17 cellular contexts compared by ENCODE assay signal in the genomic region with DNA sequence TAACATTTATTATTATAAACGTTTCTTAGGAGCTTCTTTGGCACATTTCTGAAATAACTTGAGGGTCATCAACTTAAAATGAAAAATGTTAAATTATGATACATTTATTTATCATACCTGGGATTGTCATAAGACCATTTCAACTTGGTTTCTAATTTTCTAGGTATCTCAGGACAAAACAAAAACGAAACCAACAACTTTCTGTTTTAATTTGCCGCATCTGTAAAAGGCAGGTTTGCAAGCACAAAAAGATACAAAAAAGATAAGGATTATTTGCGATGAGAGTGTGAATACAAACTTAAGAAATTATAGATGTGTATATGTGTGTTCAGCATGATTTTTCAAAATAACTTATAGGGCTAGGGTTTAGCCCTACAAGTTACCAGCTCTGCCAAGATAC.
DNase-seq lines count a peak whose midpoint lies in the region; ATAC-seq lines count a peak whose summit lies in the region.
"Had no signal": no experiment of that assay in that cellular context is flagged by ENCODE, and none has a peak within 500 bp of the region (broad histone marks: within the 10 kb centered on the region; RNA-seq: fewer than 3 reads in every experiment).

No MANE protein-coding gene starts in this region.

- POLR2A ChIA-PET in CD8-positive, alpha-beta memory T cell (lab: Charles Lee), result interaction anchor here (1.0 kb wide), 1 partner anchor 445 kb away, joined by 4 read pairs; a partner anchor contains a TSS

- CTCF ChIA-PET in CD8-positive, alpha-beta memory T cell (lab: Charles Lee), result no interaction called here

- peak overlapping the region; percentile 93 to 98 (median 97) for H3K27ac Mint-ChIP-seq in CD8-positive, alpha-beta memory T cell
- peak overlapping the region; percentile 78 for H3K27ac Mint-ChIP-seq in activated T-helper 17 cell treated with anti-CD3 and anti-CD28 coated beads, Interleukin-2, amount 50 U/mL, for 72 hours
- H3K27ac Mint-ChIP-seq in memory B cell, result no peak overlapping the region

- no peaks in the 10 kb centered on the region for H3K36me3 ChIP-seq in CD8-positive, alpha-beta memory T cell (ENCODE audit: insufficient read depth, low read length)
- H3K36me3 ChIP-seq in KOPT-K1 (ENCODE audit: insufficient read depth, low read length), result no peaks in the 10 kb centered on the region
- H3K36me3 ChIP-seq: BE2C, heart right ventricle, sigmoid colon, tibial artery had no signal

- no peaks in the 10 kb centered on the region for H3K27me3 ChIP-seq in CD8-positive, alpha-beta memory T cell (ENCODE audit: insufficient read depth, low read length, poor library complexity, severe bottlenecking)
- H3K27me3 ChIP-seq: BE2C, heart right ventricle, sigmoid colon, tibial artery had no signal

- peaks cover 2 to 21% (median 3%) of the 10 kb centered on the region in 3 donors for H3K36me3 Mint-ChIP-seq in CD8-positive, alpha-beta memory T cell
- H3K36me3 Mint-ChIP-seq in activated T-helper 17 cell treated with anti-CD3 and anti-CD28 coated beads, Interleukin-2, amount 50 U/mL, for 72 hours (ENCODE audit: low read depth), result peaks cover 4% of the 10 kb centered on the region
- H3K36me3 Mint-ChIP-seq in memory B cell, result peaks cover 7% of the 10 kb centered on the region

- peak overlapping the region; percentile 77 for H3K27ac ChIP-seq in CD8-positive, alpha-beta memory T cell (ENCODE audit: low read depth, low read length)
- H3K27ac ChIP-seq in KOPT-K1 (ENCODE audit: low read depth, low read length, poor library complexity, severe bottlenecking), result peak overlapping the region; percentile 92
- H3K27ac ChIP-seq: GM23248, PC-9, sigmoid colon, tibial artery had no signal

- H3K9me3 Mint-ChIP-seq in CD8-positive, alpha-beta memory T cell, result peaks cover 0 to 3% (median 0%) of the 10 kb centered on the region in 5 donors
- H3K9me3 Mint-ChIP-seq in activated T-helper 17 cell treated with anti-CD3 and anti-CD28 coated beads, Interleukin-2, amount 50 U/mL, for 72 hours, result peaks cover 3% of the 10 kb centered on the region
- H3K9me3 Mint-ChIP-seq in memory B cell, result peaks cover 2% of the 10 kb centered on the region

- H3K4me3 ChIP-seq in CD8-positive, alpha-beta memory T cell (ENCODE audit: low read length), result peak overlapping the region; percentile 53
- H3K4me3 ChIP-seq: GM23248, PC-9, sigmoid colon, tibial artery had no signal

- peak; percentile 32 for ATAC-seq in activated T-helper 17 cell treated with anti-CD3 and anti-CD28 coated beads, Interleukin-2, amount 50 U/mL, for 72 hours (replicated peaks)
- no peak for ATAC-seq in memory B cell (ENCODE audit: low read depth)
- no peak for ATAC-seq in GM19324 (IDR thresholded peaks at IDR 0.05; ENCODE audit: low FRiP score, unreplicated experiment)
- ATAC-seq: heart right ventricle had no signal

- peaks cover 51% of the 10 kb centered on the region for H3K4me1 ChIP-seq in CD8-positive, alpha-beta memory T cell (ENCODE audit: insufficient read depth, low read length)
- H3K4me1 ChIP-seq: BE2C, heart right ventricle, sigmoid colon, tibial artery had no signal

- H3K4me3 Mint-ChIP-seq in CD8-positive, alpha-beta memory T cell, result peak overlapping the region; percentile 85 to 94 (median 87)
- peak overlapping the region; percentile 91 for H3K4me3 Mint-ChIP-seq in activated T-helper 17 cell treated with anti-CD3 and anti-CD28 coated beads, Interleukin-2, amount 50 U/mL, for 72 hours
- H3K4me3 Mint-ChIP-seq in memory B cell, result peak overlapping the region; percentile 60

- DNase-seq in CD8-positive, alpha-beta memory T cell, result peak in 1 of 5 donors; percentile 47
- DNase-seq in memory B cell (ENCODE audit: low spot score in 2 of 2), result no peak
- DNase-seq in nucleus accumbens (lab: John Stamatoyannopoulos, UW), result no peak
- no peak for DNase-seq in SW 1271 (lab: John Stamatoyannopoulos, UW)
- no peak for DNase-seq in NCI-H1436 treated with DMSO at 0.1 percent for 48 hours (lab: John Stamatoyannopoulos, UW)
- DNase-seq: BE2C, DMS79, GM23248, heart right ventricle, NCI-H187, NCI-H510A treated with DMSO at 0.1 percent for 48 hours, PC-9, sigmoid colon, tibial artery had no signal

- H3K27me3 Mint-ChIP-seq in CD8-positive, alpha-beta memory T cell, result no peaks in the 10 kb centered on the region
- no peaks in the 10 kb centered on the region for H3K27me3 Mint-ChIP-seq in activated T-helper 17 cell treated with anti-CD3 and anti-CD28 coated beads, Interleukin-2, amount 50 U/mL, for 72 hours
- no peaks in the 10 kb centered on the region for H3K27me3 Mint-ChIP-seq in memory B cell

- H3K9me3 ChIP-seq in CD8-positive, alpha-beta memory T cell (ENCODE audit: low read length), result no peaks in the 10 kb centered on the region
- H3K9me3 ChIP-seq in KOPT-K1 (ENCODE audit: insufficient read depth, low read length, poor library complexity, severe bottlenecking), result no peaks in the 10 kb centered on the region
- H3K9me3 ChIP-seq: BE2C, sigmoid colon, tibial artery had no signal

- H3K4me1 Mint-ChIP-seq in CD8-positive, alpha-beta memory T cell, result peaks cover 47 to 72% (median 69%) of the 10 kb centered on the region in 3 donors
- peaks cover 25% of the 10 kb centered on the region for H3K4me1 Mint-ChIP-seq in activated T-helper 17 cell treated with anti-CD3 and anti-CD28 coated beads, Interleukin-2, amount 50 U/mL, for 72 hours
- H3K4me1 Mint-ChIP-seq in memory B cell, result peaks cover under 1% of the 10 kb centered on the region
